ENCODE assay signal across 26 cellular contexts in genomic region chr2:229412686-229413085, GRCh38.
"Had no signal": no experiment of that assay in that cellular context is flagged by ENCODE, and none has a peak within 500 bp of the region (broad histone marks: within the 10 kb centered on the region; RNA-seq: fewer than 3 reads in every experiment).

No MANE protein-coding gene starts in this region.

- H3K27me3 ChIP-seq: esophagus muscularis mucosa, gastrocnemius medialis, sigmoid colon, transverse colon, uterus had no signal

- H3K36me3 ChIP-seq: esophagus muscularis mucosa, gastrocnemius medialis, sigmoid colon, transverse colon, uterus had no signal

- H2AFZ ChIP-seq: parathyroid adenoma had no signal

- H3K9ac ChIP-seq: parathyroid adenoma had no signal

- DNase-seq: activated B cell treated with CpG ODN at 0.5 μM for 24 hours; activated CD4-positive, alpha-beta T cell treated with anti-CD3 and anti-CD28 coated beads, Interleukin-2, amount 50 U/mL, for 4 hours; activated effector memory CD4-positive, alpha-beta T cell treated with Interleukin-2 at 50 U/mL for 16 hours; activated naive CD4-positive, alpha-beta T cell treated with Interleukin-2 at 50 U/mL for 16 hours; activated naive CD8-positive, alpha-beta T cell treated with anti-CD3 and anti-CD28 coated beads for 36 hours; activated T-cell treated with anti-CD3 and anti-CD28 coated beads for 4 hours; activated T-cell treated with anti-CD3 and anti-CD28 coated beads, Interleukin-2, amount 50 U/mL, for 72 hours; dermis blood vessel endothelial cell; effector CD4-positive, alpha-beta T cell; gastrocnemius medialis; glutamatergic neuron; hippocampal formation; midbrain; naive thymus-derived CD4-positive, alpha-beta T cell; psoas muscle; sigmoid colon; small intestine; stimulated activated CD4-positive, alpha-beta T cell treated with anti-CD3 and anti-CD28 coated beads, Interleukin-1b, Interleukin-23, amount 100 ng/mL, for 48 hours; stimulated activated CD4-positive, alpha-beta T cell treated with anti-CD3 and anti-CD28 coated beads, Interleukin-4, amount 100 ng/mL, for 4 hours; stimulated activated CD8-positive, alpha-beta memory T cell treated with anti-CD3 and anti-CD28 coated beads, Interleukin-4, amount 100 ng/mL, for 48 hours; stimulated activated naive CD8-positive, alpha-beta T cell treated with anti-CD3 and anti-CD28 coated beads, Interleukin-15, amount 100 ng/mL, for 72 hours; T-helper 2 cell; transverse colon; uterus had no signal

- H3K4me3 ChIP-seq: esophagus muscularis mucosa, gastrocnemius medialis, psoas muscle, sigmoid colon, transverse colon, uterus had no signal

- H3K27ac ChIP-seq: esophagus muscularis mucosa, gastrocnemius medialis, parathyroid adenoma, psoas muscle, transverse colon, uterus had no signal

- H3K9me3 ChIP-seq: esophagus muscularis mucosa, gastrocnemius medialis, psoas muscle, sigmoid colon, transverse colon, uterus had no signal

- H3K79me2 ChIP-seq: parathyroid adenoma had no signal

- H3K4me1 ChIP-seq: parathyroid adenoma, psoas muscle had no signal
